In genomic region chr16:81005644-81006471, GRCh38 we compare ENCODE assay signal across 8 cellular contexts. TPM values are rescaled to one million over a fixed set of nuclear protein-coding genes. Genes with fewer than 3 reads are reported as not detected.
DNase-seq lines count a peak whose midpoint lies in the region; ATAC-seq and TF ChIP-seq lines count a peak whose summit lies in the region.

No MANE protein-coding gene starts in this region.

- H3K4me3 Mint-ChIP-seq in naive thymus-derived CD8-positive, alpha-beta T cell, result peak overlapping the region; percentile 88 to 100 (median 95)

- H3K27me3 Mint-ChIP-seq in naive thymus-derived CD8-positive, alpha-beta T cell, result peaks cover 0 to 3% (median 0%) of the 10 kb centered on the region in 5 donors

- peak overlapping the region; percentile 67 to 96 (median 92) for H3K4me3 ChIP-seq in Peyer's patch
- H3K4me3 ChIP-seq in duodenal mucosa (ENCODE audit: low read depth in 1 of 2, low read length in 2 of 2), result peak overlapping the region; percentile 93 to 94

- H3K9me3 Mint-ChIP-seq in naive thymus-derived CD8-positive, alpha-beta T cell, result no peaks in the 10 kb centered on the region

- POLR2A ChIA-PET in naive thymus-derived CD8-positive, alpha-beta T cell (lab: Charles Lee), result interaction anchor here (1.4 to 4.7 kb wide), 4 partner anchors 8 to 309 kb away, joined by 4 to 34 read pairs (median 16); partner anchors contain the start of genes ATMIN, C16orf46 and GAN

- H3K9ac ChIP-seq in duodenal mucosa (ENCODE audit: low read depth in 1 of 2, low read length in 2 of 2), result peak overlapping the region; percentile 93 to 94

- H3K27ac ChIP-seq in Peyer's patch (peak overlapping the region; percentile 94 to 99 (median 98)), duodenal mucosa (ENCODE audit: low read depth, low read length) (peak overlapping the region; percentile 96)

- H3K9me3 ChIP-seq in Peyer's patch, result no peaks in the 10 kb centered on the region
- no peaks in the 10 kb centered on the region for H3K9me3 ChIP-seq in duodenal mucosa (ENCODE audit: control insufficient read depth in 1 of 2, low read length in 2 of 2)

- no peak for TF ChIP-seq CTCF in Peyer's patch (IDR thresholded peaks at IDR 0.05)

- H3K27ac Mint-ChIP-seq in naive thymus-derived CD8-positive, alpha-beta T cell, result peak overlapping the region; percentile 94 to 100 (median 99)

- peak; percentile 12 for DNase-seq in NCI-H82 (lab: John Stamatoyannopoulos, UW)
- DNase-seq in NCI-H82 treated with DMSO at 0.1 percent for 48 hours (lab: John Stamatoyannopoulos, UW; ENCODE audit: unreplicated experiment), result no peak
- peak in 1 of 3 donors; percentile 68 for DNase-seq in Peyer's patch
- DNase-seq in naive thymus-derived CD8-positive, alpha-beta T cell, result no peak
- DNase-seq in NCI-H345 (lab: John Stamatoyannopoulos, UW), result no peak
- no peak for DNase-seq in NCI-H226

- H3K4me1 ChIP-seq in Peyer's patch (peaks cover 0 to 16% (median 3%) of the 10 kb centered on the region in 4 donors), duodenal mucosa (ENCODE audit: control insufficient read depth in 1 of 2, insufficient read depth in 2 of 2, low read length in 2 of 2) (peaks cover 19% of the 10 kb centered on the region in 2 donors)

- no peaks in the 10 kb centered on the region for H3K36me3 Mint-ChIP-seq in naive thymus-derived CD8-positive, alpha-beta T cell

- no peak for TF ChIP-seq POLR2A in Peyer's patch (IDR thresholded peaks at IDR 0.05)

- peaks cover 8 to 58% (median 49%) of the 10 kb centered on the region in 4 donors for H3K4me1 Mint-ChIP-seq in naive thymus-derived CD8-positive, alpha-beta T cell

- no peaks in the 10 kb centered on the region for H3K27me3 ChIP-seq in Peyer's patch
- no peaks in the 10 kb centered on the region for H3K27me3 ChIP-seq in duodenal mucosa (ENCODE audit: control insufficient read depth in 1 of 2, insufficient read depth in 2 of 2, low read length in 2 of 2)

- H3K36me3 ChIP-seq in Peyer's patch, result no peaks in the 10 kb centered on the region
- H3K36me3 ChIP-seq in duodenal mucosa (ENCODE audit: control insufficient read depth in 1 of 2, insufficient read depth in 2 of 2, low read length in 2 of 2), result no peaks in the 10 kb centered on the region

- no peak for ATAC-seq in naive thymus-derived CD8-positive, alpha-beta T cell
- no peak for ATAC-seq in GM21619 (IDR thresholded peaks at IDR 0.05; ENCODE audit: unreplicated experiment)

RNA-seq across cellular contexts. Expression of gene CMC2, which starts 0.8 kb away (rescaled TPM):
- total RNA-seq in Peyer's patch, result 10 to 100 TPM; 14.0 to 54.5 (median 34.3) TPM
- total RNA-seq in naive thymus-derived CD8-positive, alpha-beta T cell, result 10 to 100 TPM; 21.1 to 25.0 TPM
- 10 to 100 TPM; 78.2 to 84.6 (median 80.2) TPM for polyA plus RNA-seq in naive thymus-derived CD8-positive, alpha-beta T cell

RNA-seq across cellular contexts. Expression of gene CENPN, which starts 1.2 kb away (rescaled TPM):
- 10 to 100 TPM in 1 of 4 donors, 1 to 10 TPM in 2, under 1 TPM in 1; 0.47 to 88.3 (median 3.5) TPM for total RNA-seq in Peyer's patch
- total RNA-seq in naive thymus-derived CD8-positive, alpha-beta T cell, result 1 to 10 TPM; 1.4 to 4.0 TPM
- polyA plus RNA-seq in naive thymus-derived CD8-positive, alpha-beta T cell, result 1 to 10 TPM; 1.7 to 4.5 (median 3.0) TPM

RNA-seq across cellular contexts. Expression of gene ATMIN, which starts 29.8 kb away (rescaled TPM):
- 10 to 100 TPM; 25.6 to 37.0 (median 32.6) TPM for total RNA-seq in Peyer's patch
- total RNA-seq in naive thymus-derived CD8-positive, alpha-beta T cell, result 10 to 100 TPM; 40.5 to 48.1 TPM
- polyA plus RNA-seq in naive thymus-derived CD8-positive, alpha-beta T cell, result 10 to 100 TPM; 21.6 to 41.4 (median 27.7) TPM
